18 cellular contexts compared by ENCODE assay signal in the genomic region with DNA sequence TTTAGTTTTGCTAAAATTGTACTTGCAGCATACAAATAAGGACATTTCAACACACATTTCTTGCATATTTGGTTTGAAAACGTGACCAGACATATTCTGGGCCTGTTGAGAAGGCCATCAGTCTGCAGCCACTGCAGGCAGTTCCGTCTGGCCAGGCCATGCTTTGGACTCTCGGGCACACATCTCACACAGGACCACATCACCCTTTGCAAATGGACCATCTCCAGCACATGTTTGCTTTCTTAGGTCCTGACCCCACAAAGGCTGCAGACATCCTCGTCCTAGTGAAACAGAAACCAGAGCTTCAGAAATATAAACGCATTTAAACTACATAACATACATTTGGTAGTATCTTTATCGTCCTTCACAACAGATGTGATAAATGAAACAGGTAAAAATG. TPM values are rescaled to one million over a fixed set of nuclear protein-coding genes. Genes with fewer than 3 reads are reported as not detected.
A peak's percentile ranks its signal among the peaks of the same experiment; 100 is the strongest.
DNase-seq lines count a peak whose midpoint lies in the region; ATAC-seq, FAIRE-seq and TF ChIP-seq lines count a peak whose summit lies in the region.
"Had no signal": no experiment of that assay in that cellular context is flagged by ENCODE, and none has a peak within 500 bp of the region (broad histone marks: within the 10 kb centered on the region; RNA-seq: fewer than 3 reads in every experiment).

No MANE protein-coding gene starts in this region.

- FAIRE-seq in H1 (lab: Jason Lieb, UNC) (no peak), GM19239 (lab: Jason Lieb, UNC) (no peak)
- FAIRE-seq: GM12891, GM18507 had no signal

- DNase-seq in GM10266 (ENCODE audit: extremely low spot score) (peak; percentile 6), MM.1S (no peak), H1 (ENCODE audit: low read depth in 1 of 2, low spot score in 2 of 2) (no peak), thoracic aorta (ENCODE audit: low spot score) (no peak), cardiac septum (ENCODE audit: low spot score) (no peak), aorta (no peak), GM19239 (ENCODE audit: insufficient read length, low spot score) (no peak), OCI-M2 (lab: John Stamatoyannopoulos, UW; ENCODE audit: unreplicated experiment) (no peak)
- DNase-seq: 8988T; CD8-positive, alpha-beta T cell; DMS 273 treated with DMSO at 0.1 percent for 48 hours had no signal

- H2AFZ ChIP-seq in MM.1S (ENCODE audit: low read length) (peak overlapping the region; percentile 32), H1 (ENCODE audit: low read length) (no peak overlapping the region)

- no peaks in the 10 kb centered on the region for H3K79me2 ChIP-seq in MM.1S (ENCODE audit: low read length)
- H3K79me2 ChIP-seq in H1 (ENCODE audit: control insufficient read depth in 1 of 2, insufficient read depth in 2 of 2, low read length in 2 of 2): no peaks in the 10 kb centered on the region

- no peak for TF ChIP-seq CTCF in GM10266 (IDR thresholded peaks at IDR 0.05; ENCODE audit: control insufficient read depth, insufficient read depth, low read depth, missing control alignments)
- no peak for TF ChIP-seq CTCF in MM.1S (IDR thresholded peaks at IDR 0.05; ENCODE audit: low read length)
- TF ChIP-seq CTCF in H1 (IDR thresholded peaks at IDR 0.05; ENCODE audit: control extremely low read depth in 1 of 3, insufficient read depth in 1 of 3, low read depth in 1 of 3, low read length in 3 of 3): no peak
- TF ChIP-seq CTCF in thoracic aorta (IDR thresholded peaks at IDR 0.05): no peak

- peak overlapping the region; percentile 39 for H3K4me2 ChIP-seq in MM.1S (ENCODE audit: low read depth, low read length)
- no peak overlapping the region for H3K4me2 ChIP-seq in H1 (ENCODE audit: insufficient read depth in 1 of 2, low read depth in 2 of 2, low read length in 2 of 2)

- CTCF ChIA-PET in H1 (lab: Charles Lee; ENCODE audit: partially characterized antibody): interaction anchor here (0.7 to 5.1 kb wide), 37 partner anchors 10 to 1190 kb away, joined by 3 to 71 read pairs (median 4); no protein-coding TSS in a partner anchor

- intact Hi-C loops in cardiac septum (cut with DNase I) (loop anchor here (2.0 to 5.0 kb wide), 2 partner anchors 126 to 468 kb away; no protein-coding TSS in a partner anchor), aorta (cut with DNase I) (loop anchor here (5.0 to 10.0 kb wide), 2 partner anchors 126 to 1234 kb away; no protein-coding TSS in a partner anchor)

- no peak overlapping the region for H4K8ac ChIP-seq in H1 (ENCODE audit: extremely low read depth, insufficient read depth, low read length)

- TF ChIP-seq RAD21 in H1 (IDR thresholded peaks at IDR 0.05 in 1 of 2, conservative IDR thresholded peaks at IDR 0.05 in 1 of 2; ENCODE audit: low read depth in 2 of 2, low read length in 2 of 2): no peak

- no peaks in the 10 kb centered on the region for H4K20me1 ChIP-seq in MM.1S (ENCODE audit: insufficient read depth, low read length)
- peaks cover 0 to 6% of the 10 kb centered on the region in 2 experiments for H4K20me1 ChIP-seq in H1 (replicated peaks in 1 of 2; ENCODE audit: control insufficient read depth in 1 of 2, insufficient read depth in 2 of 2, low read length in 2 of 2)
- H4K20me1 ChIP-seq: BLaER1 treated with 17β-estradiol and CSF1 and Interleukin-3, amounts not matched to agents 10 nM and 100 nM had no signal

- H3K27ac ChIP-seq in MM.1S (ENCODE audit: low read length) (no peak overlapping the region), H1 (ENCODE audit: low read depth, low read length) (no peak overlapping the region), thoracic aorta (no peak overlapping the region), aorta (ENCODE audit: low read depth in 1 of 2, low read length in 2 of 2) (no peak overlapping the region)
- H3K27ac ChIP-seq: BLaER1 treated with 17β-estradiol and CSF1 and Interleukin-3, amounts not matched to agents 10 nM and 100 nM had no signal

- H3K9ac ChIP-seq in MM.1S (ENCODE audit: low read length) (no peak overlapping the region), H1 (replicated peaks in 1 of 4; ENCODE audit: extremely low read depth in 1 of 4, low read depth in 3 of 4, low read length in 3 of 4) (no peak overlapping the region)

- no peak overlapping the region for H3K4ac ChIP-seq in H1 (replicated peaks; ENCODE audit: insufficient read length, low read depth, low read length)

- no peak overlapping the region for H4K5ac ChIP-seq in H1 (ENCODE audit: insufficient read length, low read depth, low read length)

- no peak overlapping the region for H2BK120ac ChIP-seq in H1 (replicated peaks; ENCODE audit: low read depth, low read length)

- no peak overlapping the region for H2BK20ac ChIP-seq in H1 (ENCODE audit: low read length)

- no peak overlapping the region for H2BK15ac ChIP-seq in H1 (ENCODE audit: low read length)

- H3K27me3 ChIP-seq in MM.1S (replicated peaks; ENCODE audit: insufficient read depth, low read length) (no peaks in the 10 kb centered on the region), H1 (replicated peaks in 1 of 4; ENCODE audit: control insufficient read depth in 3 of 4, extremely low read depth in 1 of 4, insufficient read depth in 3 of 4, low read length in 3 of 4) (no peaks in the 10 kb centered on the region; a peak in 1 of 7 replicates), thoracic aorta (replicated peaks; ENCODE audit: insufficient read depth) (no peaks in the 10 kb centered on the region), aorta (ENCODE audit: control insufficient read depth in 1 of 2, insufficient read depth in 2 of 2, low read length in 1 of 2) (no peaks in the 10 kb centered on the region)

- WGBS in H1 (ENCODE audit: extremely low coverage in 1 of 2, insufficient coverage in 1 of 2, insufficient read length in 1 of 2, insufficient replicate concordance in 2 of 2, low coverage in 1 of 2, low lambda C conversion rate in 2 of 2, missing lambda C conversion rate in 1 of 2), 2 experiments: 65% methylated on average over 6 of the region's 6 CpGs; no CpG with 5 or more reads in 1 of the 2 experiments
- WGBS in aorta, 2 donors: 57 to 58% methylated on average over 6 of the region's 6 CpGs

- POLR2A ChIA-PET in H1 (lab: Charles Lee; ENCODE audit: partially characterized antibody): interaction anchor here (0.8 to 0.9 kb wide), 2 partner anchors 78 to 136 kb away, joined by 3 read pairs; no protein-coding TSS in a partner anchor

- TF ChIP-seq EP300 in H1 (IDR thresholded peaks at IDR 0.05; ENCODE audit: borderline replicate concordance in 1 of 2, low read depth in 2 of 2, low read length in 2 of 2): no peak

- H3K79me1 ChIP-seq in H1 (ENCODE audit: low read depth, low read length): no peaks in the 10 kb centered on the region

- ATAC-seq in thoracic aorta (ENCODE audit: insufficient number of reproducible peaks, low FRiP score, low read depth) (no peak), aorta (ENCODE audit: low FRiP score) (no peak)
- ATAC-seq: CD8-positive, alpha-beta T cell had no signal

- H4K91ac ChIP-seq in H1 (replicated peaks; ENCODE audit: insufficient read length, low read length): peak overlapping the region; percentile 53

- H3K4me1 ChIP-seq in MM.1S (ENCODE audit: low read length) (no peaks in the 10 kb centered on the region), H1 (replicated peaks in 1 of 4; ENCODE audit: control insufficient read depth in 3 of 4, insufficient read depth in 4 of 4, low read length in 3 of 4) (peaks cover 0 to 5% (median 4%) of the 10 kb centered on the region in 4 experiments; a peak in 4 of 7 replicates), thoracic aorta (ENCODE audit: control insufficient read depth in 1 of 2, low read depth in 2 of 2) (peaks cover 4 to 10% of the 10 kb centered on the region in 2 donors), aorta (ENCODE audit: control insufficient read depth in 1 of 2, insufficient read depth in 2 of 2, low read length in 2 of 2) (no peaks in the 10 kb centered on the region)
- H3K4me1 ChIP-seq: HAP-1 had no signal

- H3K18ac ChIP-seq in H1 (ENCODE audit: extremely low read depth, low read length): no peak overlapping the region

- no peaks in the 10 kb centered on the region for H3K9me2 ChIP-seq in MM.1S (replicated peaks; ENCODE audit: insufficient read depth, low read length)

- no peak overlapping the region for H3K56ac ChIP-seq in H1 (replicated peaks; ENCODE audit: insufficient read length, low read depth, low read length)

- no peak overlapping the region for H2BK5ac ChIP-seq in H1 (ENCODE audit: low read depth, low read length)

- H2AK5ac ChIP-seq in H1 (ENCODE audit: low read depth, low read length): no peak overlapping the region

- peaks cover 6% of the 10 kb centered on the region for H3K23me2 ChIP-seq in H1 (ENCODE audit: low read depth, low read length)

- no peak overlapping the region for H3K23ac ChIP-seq in H1 (ENCODE audit: insufficient read length)

- no peak overlapping the region for H3K14ac ChIP-seq in H1 (ENCODE audit: insufficient read length)

- no peaks in the 10 kb centered on the region for H3K9me3 ChIP-seq in MM.1S (replicated peaks; ENCODE audit: insufficient read depth, low read length)
- no peaks in the 10 kb centered on the region for H3K9me3 ChIP-seq in H1 (ENCODE audit: insufficient read depth in 2 of 2, low read depth in 1 of 2, low read length in 1 of 2)
- H3K9me3 ChIP-seq in thoracic aorta: no peaks in the 10 kb centered on the region
- no peaks in the 10 kb centered on the region for H3K9me3 ChIP-seq in aorta (ENCODE audit: control insufficient read depth, low read length)
- H3K9me3 ChIP-seq: HAP-1 had no signal

- H3K4me3 ChIP-seq in MM.1S (ENCODE audit: low read length): no peak overlapping the region
- no peak overlapping the region for H3K4me3 ChIP-seq in H1 (ENCODE audit: extremely low read depth in 1 of 4, insufficient read depth in 2 of 4, low read depth in 3 of 4, low read length in 4 of 4)
- H3K4me3 ChIP-seq in thoracic aorta: peak overlapping the region; percentile 66
- H3K4me3 ChIP-seq in aorta (ENCODE audit: low read length in 2 of 2): no peak overlapping the region
- H3K4me3 ChIP-seq: HAP-1 had no signal

- H3K36me3 ChIP-seq in MM.1S (replicated peaks; ENCODE audit: insufficient read depth, low read length): no peaks in the 10 kb centered on the region
- H3K36me3 ChIP-seq in H1 (ENCODE audit: control insufficient read depth in 2 of 4, insufficient read depth in 4 of 4, low read length in 3 of 4): no peaks in the 10 kb centered on the region
- no peaks in the 10 kb centered on the region for H3K36me3 ChIP-seq in thoracic aorta
- H3K36me3 ChIP-seq in aorta (ENCODE audit: control insufficient read depth in 1 of 2, insufficient read depth in 2 of 2, low read length in 1 of 2): no peaks in the 10 kb centered on the region
- H3K36me3 ChIP-seq: BLaER1 treated with 17β-estradiol and CSF1 and Interleukin-3, amounts not matched to agents 10 nM and 100 nM; HAP-1 had no signal

- no peaks in the 10 kb centered on the region for H3F3A ChIP-seq in MM.1S (ENCODE audit: insufficient read depth, low read length)

- TF ChIP-seq POLR2A in H1 (IDR thresholded peaks at IDR 0.05; ENCODE audit: control extremely low read depth in 1 of 2, low read depth in 2 of 2, low read length in 2 of 2): no peak

- no peak overlapping the region for H2BK12ac ChIP-seq in H1 (ENCODE audit: low read depth, low read length)

RNA-seq across cellular contexts. Expression of a gene that starts 24.1 kb away (rescaled TPM):
- total RNA-seq in H1 (2021; fragmentation: NEBNext Ultra II Directional; extraction: Animal tissue kit (Norgen Biotek cat#: 25700)): 14.5 and 15.0 TPM in 2 replicates
- polyA plus RNA-seq in H1 (2011; rRNA removed) (27.1 and 29.6 TPM in 2 replicates), aorta (not detected)
- 32.0 TPM for polyA plus RNA-seq in H1 (2011; cell fraction: cytosol; rRNA removed)
- 51.6 TPM for polyA plus RNA-seq in H1 (2011; cell fraction: nucleus; rRNA removed)
- 16.1 to 18.4 TPM (median 17.9 TPM) in 4 replicates for polyA plus RNA-seq in H1 (2012, experiment 1 of 2)
- polyA plus RNA-seq in H1 (2012, experiment 2 of 2): 5.3 TPM
- polyA plus RNA-seq in H1 (2013, experiment 1 of 2): 30.2 TPM
- polyA plus RNA-seq in H1 (2013, experiment 2 of 2): 31.6 TPM
- 51.4 and 64.8 TPM in 2 replicates for polyA minus RNA-seq in H1 (2011; rRNA and poly(A)+ RNA removed)
- 30.8 TPM for polyA minus RNA-seq in H1 (2011; cell fraction: cytosol; rRNA and poly(A)+ RNA removed)
- 38.6 TPM for polyA minus RNA-seq in H1 (2011; cell fraction: nucleus; rRNA and poly(A)+ RNA removed)
- total RNA-seq in thoracic aorta (not detected), cardiac septum (not detected), aorta (not detected)
- total RNA-seq: A673; Calu3; CD8-positive, alpha-beta T cell; HT-29 had no signal

Comparison
In these comparisons a context has a peak if more than half of its experiments do, and no peak if none do; other contexts are left out.
1. RNA of a gene that starts 24.1 kb away (total RNA-seq): 14.5 to 15.0 TPM in H1; not detected in thoracic aorta, not detected in cardiac septum (single experiment) and not detected in aorta; every median in the first group is over 10 times any median in the second.